13 cellular contexts compared by ENCODE assay signal in the genomic region with DNA sequence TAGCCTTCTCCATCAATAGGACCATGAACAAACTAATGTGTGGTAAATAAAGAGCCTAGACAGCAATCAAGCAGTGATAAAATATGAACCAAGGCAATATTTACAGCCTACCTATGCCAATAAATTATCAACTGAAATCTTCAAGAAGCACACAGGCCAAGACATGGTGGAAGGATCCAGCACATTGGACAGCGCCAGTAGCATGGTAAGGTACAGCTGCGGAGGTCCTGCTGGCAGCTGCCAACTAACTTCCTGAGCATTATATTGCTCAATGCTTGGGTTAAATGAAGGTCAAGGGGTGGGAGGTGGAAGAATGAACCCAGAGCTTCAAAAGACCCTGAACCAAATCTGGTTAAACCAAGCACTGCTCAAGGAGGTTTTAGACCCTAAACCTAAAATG. TPM values are rescaled to one million over a fixed set of nuclear protein-coding genes. Genes with fewer than 3 reads are reported as not detected.
DNase-seq lines count a peak whose midpoint lies in the region; ATAC-seq and TF ChIP-seq lines count a peak whose summit lies in the region.
"Had no signal": no experiment of that assay in that cellular context is flagged by ENCODE, and none has a peak within 500 bp of the region (broad histone marks: within the 10 kb centered on the region; RNA-seq: fewer than 3 reads in every experiment).

No MANE protein-coding gene starts in this region.

- DNase-seq in Daoy (ENCODE audit: low read depth) = peak; percentile 32
- DNase-seq in LHCN-M2 (ENCODE audit: low read depth) = peak; percentile 29
- DNase-seq in adipocyte (ENCODE audit: low read depth) = peak; percentile 48
- peak; percentile 18 for DNase-seq in iris pigment epithelial cell (ENCODE audit: low read depth)
- DNase-seq in vagina (ENCODE audit: extremely low spot score in 2 of 2) = no peak
- no peak for DNase-seq in GM19238 (ENCODE audit: insufficient read length, low spot score)
- DNase-seq: activated CD4-positive, alpha-beta T cell treated with anti-CD3 and anti-CD28 coated beads, Interleukin-2, amount 10 ng/mL, durations not matched to agents 24 days and 14 days; H7; NCI-H1092; NCI-H446; stimulated activated CD4-positive, alpha-beta T cell treated with anti-CD3 and anti-CD28 coated beads, Interleukin-4, amount 100 ng/mL, for 1 hour had no signal

- ATAC-seq in HG02938 (IDR thresholded peaks at IDR 0.05; ENCODE audit: unreplicated experiment) (no peak), GM21367 (IDR thresholded peaks at IDR 0.05; ENCODE audit: unreplicated experiment) (no peak)

- H3K27me3 ChIP-seq in adipocyte (replicated peaks; ENCODE audit: control insufficient read depth, insufficient read depth, low read length) = no peaks in the 10 kb centered on the region
- H3K27me3 ChIP-seq in vagina = no peaks in the 10 kb centered on the region

- H3K9me3 ChIP-seq in adipocyte (ENCODE audit: control insufficient read depth, low read length) (no peaks in the 10 kb centered on the region), vagina (no peaks in the 10 kb centered on the region)

- no peak overlapping the region for H3K27ac ChIP-seq in vagina

- no peak for TF ChIP-seq POLR2A in vagina (IDR thresholded peaks at IDR 0.05)

- TF ChIP-seq CTCF in vagina (IDR thresholded peaks at IDR 0.05) = no peak

- no peak overlapping the region for H3K4me3 ChIP-seq in adipocyte (ENCODE audit: low read length)
- no peak overlapping the region for H3K4me3 ChIP-seq in vagina

- H3K36me3 ChIP-seq in adipocyte (ENCODE audit: control insufficient read depth, insufficient read depth, low read length, severe bottlenecking) = no peaks in the 10 kb centered on the region
- no peaks in the 10 kb centered on the region for H3K36me3 ChIP-seq in vagina

- H3K9ac ChIP-seq in adipocyte (ENCODE audit: low read length) = no peak overlapping the region

- intact Hi-C loops in vagina (cut with DNase I) = no loop called here

- H3K4me1 ChIP-seq in adipocyte (ENCODE audit: control insufficient read depth, insufficient read depth, low read length) (peaks cover 10% of the 10 kb centered on the region), vagina (no peaks in the 10 kb centered on the region)

RNA-seq across cellular contexts. Expression of a gene that starts 16.5 kb away (rescaled TPM):
- 172 and 182 TPM in 2 replicates for total RNA-seq in Daoy (2014; rRNA removed; shearing (Covaris generic))
- 117 and 154 TPM in 2 replicates for total RNA-seq in LHCN-M2 (2014; rRNA removed)
- polyA plus RNA-seq in LHCN-M2 (2012) = 30.4 TPM
- total RNA-seq in vagina = 13.3 TPM

Comparison
In these comparisons a context has a peak if more than half of its experiments do, and no peak if none do; other contexts are left out.
1. DNase-seq: peak in Daoy (single experiment), LHCN-M2 (single experiment), adipocyte (single experiment) and iris pigment epithelial cell (single experiment); none in vagina (0 of 2) and GM19238 (single experiment).